Comparison of ENCODE assay signal across 31 cellular contexts in the genomic region with DNA sequence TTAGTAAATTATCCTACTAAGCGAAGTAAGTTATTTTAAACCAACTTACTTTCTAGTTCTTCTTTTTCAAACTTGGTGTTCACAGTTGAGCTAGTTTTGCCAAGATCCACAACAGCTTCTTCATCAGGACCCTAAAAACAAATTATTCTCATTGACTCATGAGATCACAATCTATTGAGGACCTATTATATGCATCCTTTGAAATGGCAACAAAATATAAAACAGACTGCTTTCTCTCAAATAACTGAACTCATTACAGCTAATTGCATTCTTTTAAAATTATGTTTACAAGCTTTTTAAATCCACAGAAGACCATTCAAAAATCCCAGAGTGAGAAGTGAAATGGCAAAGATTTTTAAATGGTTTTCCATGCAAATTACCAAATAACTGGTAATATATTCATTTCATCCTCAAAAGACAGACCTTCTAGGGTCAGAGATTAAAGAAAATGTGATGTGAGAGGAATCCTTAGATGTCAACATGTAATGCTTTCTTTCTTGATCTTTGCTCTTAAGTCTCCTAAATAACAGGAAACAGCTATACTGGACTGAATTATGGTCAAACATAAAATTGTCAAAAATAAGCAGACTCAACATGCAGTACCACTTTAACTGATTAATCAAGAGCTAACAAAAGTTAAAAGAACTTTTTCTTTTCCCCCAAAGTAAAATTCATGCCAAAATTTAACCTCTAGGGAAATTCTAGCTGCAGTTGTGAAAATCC. TPM values are rescaled to one million over a fixed set of nuclear protein-coding genes. Genes with fewer than 3 reads are reported as not detected.
DNase-seq lines count a peak whose midpoint lies in the region; ATAC-seq and TF ChIP-seq lines count a peak whose summit lies in the region.
"Had no signal": no experiment of that assay in that cellular context is flagged by ENCODE, and none has a peak within 500 bp of the region (broad histone marks: within the 10 kb centered on the region; RNA-seq: fewer than 3 reads in every experiment).

No MANE protein-coding gene starts in this region.

- H3K36me3 ChIP-seq in CD4-positive, CD25-positive, alpha-beta regulatory T cell (ENCODE audit: control insufficient read depth, insufficient read depth, low read length), result peaks cover 13% of the 10 kb centered on the region
- no peaks in the 10 kb centered on the region; a peak in 1 of 3 replicates for H3K36me3 ChIP-seq in HEK293 (ENCODE audit: control insufficient read depth in 2 of 2, insufficient read depth in 1 of 2, low read length in 2 of 2)
- H3K36me3 ChIP-seq: right atrium auricular region had no signal

- no peaks in the 10 kb centered on the region for H3K27me3 Mint-ChIP-seq in CD4-positive, CD25-positive, alpha-beta regulatory T cell
- no peaks in the 10 kb centered on the region for H3K27me3 Mint-ChIP-seq in activated T-helper 17 cell treated with anti-CD3 and anti-CD28 coated beads, Interleukin-2, amount 50 U/mL, for 72 hours
- H3K27me3 Mint-ChIP-seq: activated CD4-positive, alpha-beta memory T cell treated with anti-CD3 and anti-CD28 coated beads, Interleukin-2, amount 10 ng/mL, durations not matched to agents 7 days and 5 days; brain; CD8-positive, alpha-beta memory T cell had no signal

- no peaks in the 10 kb centered on the region for H3K9me3 Mint-ChIP-seq in CD4-positive, CD25-positive, alpha-beta regulatory T cell
- no peaks in the 10 kb centered on the region for H3K9me3 Mint-ChIP-seq in activated T-helper 17 cell treated with anti-CD3 and anti-CD28 coated beads, Interleukin-2, amount 50 U/mL, for 72 hours
- H3K9me3 Mint-ChIP-seq in stimulated activated effector memory CD8-positive, alpha-beta T cell treated with anti-CD3 and anti-CD28 coated beads, Interleukin-12 subunit alpha, Interleukin-12 subunit beta, amount 100 ng/mL, for 72 hours, result no peaks in the 10 kb centered on the region
- H3K9me3 Mint-ChIP-seq: activated CD4-positive, alpha-beta memory T cell treated with anti-CD3 and anti-CD28 coated beads, Interleukin-2, amount 10 ng/mL, durations not matched to agents 7 days and 5 days; activated T-helper 2 cell treated with anti-CD3 and anti-CD28 coated beads, Interferon-gamma antibody, Interleukin-2, Interleukin-4, amounts not matched to agents 10 μg/mL and 5 μg/mL and 100 μg/mL, durations not matched to agents 14 hours and 24 hours and 36 hours; brain; CD8-positive, alpha-beta memory T cell had no signal

- H3K4me3 Mint-ChIP-seq in CD4-positive, CD25-positive, alpha-beta regulatory T cell, result peak overlapping the region in 2 of 4 donors; percentile 28 to 58
- H3K4me3 Mint-ChIP-seq in activated T-helper 17 cell treated with anti-CD3 and anti-CD28 coated beads, Interleukin-2, amount 50 U/mL, for 72 hours, result peak overlapping the region; percentile 5
- no peak overlapping the region for H3K4me3 Mint-ChIP-seq in stimulated activated effector memory CD8-positive, alpha-beta T cell treated with anti-CD3 and anti-CD28 coated beads, Interleukin-12 subunit alpha, Interleukin-12 subunit beta, amount 100 ng/mL, for 72 hours
- H3K4me3 Mint-ChIP-seq: activated CD4-positive, alpha-beta memory T cell treated with anti-CD3 and anti-CD28 coated beads, Interleukin-2, amount 10 ng/mL, durations not matched to agents 7 days and 5 days; brain had no signal

- peak overlapping the region in 2 of 3 donors; percentile 26 to 40 for H3K27ac Mint-ChIP-seq in CD4-positive, CD25-positive, alpha-beta regulatory T cell
- no peak overlapping the region for H3K27ac Mint-ChIP-seq in activated T-helper 17 cell treated with anti-CD3 and anti-CD28 coated beads, Interleukin-2, amount 50 U/mL, for 72 hours
- H3K27ac Mint-ChIP-seq in stimulated activated effector memory CD8-positive, alpha-beta T cell treated with anti-CD3 and anti-CD28 coated beads, Interleukin-12 subunit alpha, Interleukin-12 subunit beta, amount 100 ng/mL, for 72 hours, result no peak overlapping the region
- H3K27ac Mint-ChIP-seq: activated CD4-positive, alpha-beta memory T cell treated with anti-CD3 and anti-CD28 coated beads, Interleukin-2, amount 10 ng/mL, durations not matched to agents 7 days and 5 days; activated T-helper 2 cell treated with anti-CD3 and anti-CD28 coated beads, Interferon-gamma antibody, Interleukin-2, Interleukin-4, amounts not matched to agents 10 μg/mL and 5 μg/mL and 100 μg/mL, durations not matched to agents 14 hours and 24 hours and 36 hours; brain had no signal

- no peaks in the 10 kb centered on the region for H3K27me3 ChIP-seq in CD4-positive, CD25-positive, alpha-beta regulatory T cell (ENCODE audit: control insufficient read depth, insufficient read depth, low read length)
- H3K27me3 ChIP-seq: right atrium auricular region, spleen, tibial artery had no signal

- no peak for DNase-seq in CD4-positive, CD25-positive, alpha-beta regulatory T cell
- DNase-seq in left kidney (ENCODE audit: low read depth, low spot score) (peak; percentile 57), glomerular visceral epithelial cell (ENCODE audit: extremely low spot score) (no peak), NCI-H526 treated with DMSO at 0.1 percent for 48 hours (lab: John Stamatoyannopoulos, UW) (no peak)
- no peak for DNase-seq in stimulated activated effector memory CD8-positive, alpha-beta T cell treated with anti-CD3 and anti-CD28 coated beads, Interleukin-12 subunit alpha, Interleukin-12 subunit beta, amount 100 ng/mL, for 72 hours (ENCODE audit: low spot score in 2 of 2)
- DNase-seq: activated CD4-positive, alpha-beta memory T cell treated with anti-CD3 and anti-CD28 coated beads, Interleukin-2, amount 10 ng/mL, durations not matched to agents 7 days and 5 days; activated CD4-positive, alpha-beta T cell treated with anti-CD3 and anti-CD28 coated beads for 1 hour; activated CD8-positive, alpha-beta memory T cell treated with anti-CD3 and anti-CD28 coated beads, Interleukin-2, amount 50 U/mL, for 48 hours; activated naive CD4-positive, alpha-beta T cell treated with anti-CD3 and anti-CD28 coated beads, Interleukin-2, amount 50 U/mL, for 16 hours; CD8-positive, alpha-beta memory T cell; cerebellar nuclear complex; DMS 273 treated with DMSO at 0.1 percent for 48 hours; EL; HCEC 1CT; hypothalamus; IMR-90; left colon; MV-4-11; NCI-H146; NCI-H446; NCI-H774; posterior cingulate gyrus; RPMI8226; spleen; tibial artery had no signal

- peaks cover 14% of the 10 kb centered on the region for H3K36me3 Mint-ChIP-seq in CD4-positive, CD25-positive, alpha-beta regulatory T cell
- peaks cover 54% of the 10 kb centered on the region for H3K36me3 Mint-ChIP-seq in activated T-helper 17 cell treated with anti-CD3 and anti-CD28 coated beads, Interleukin-2, amount 50 U/mL, for 72 hours (ENCODE audit: low read depth)
- H3K36me3 Mint-ChIP-seq in stimulated activated effector memory CD8-positive, alpha-beta T cell treated with anti-CD3 and anti-CD28 coated beads, Interleukin-12 subunit alpha, Interleukin-12 subunit beta, amount 100 ng/mL, for 72 hours, result peaks cover 29% of the 10 kb centered on the region

- no peak overlapping the region for H3K27ac ChIP-seq in CD4-positive, CD25-positive, alpha-beta regulatory T cell (ENCODE audit: insufficient read depth, low read length, poor library complexity, severe bottlenecking)
- H3K27ac ChIP-seq in HEK293 (ENCODE audit: extremely low read depth, low read depth, low read length), result no peak overlapping the region
- H3K27ac ChIP-seq: right atrium auricular region, spleen, tibial artery had no signal

- peaks cover 29% of the 10 kb centered on the region for H3K4me1 ChIP-seq in CD4-positive, CD25-positive, alpha-beta regulatory T cell (ENCODE audit: control insufficient read depth, insufficient read depth, low read length, poor library complexity, severe bottlenecking)
- no peaks in the 10 kb centered on the region for H3K4me1 ChIP-seq in HEK293 (ENCODE audit: control insufficient read depth, insufficient read depth, low read length)
- H3K4me1 ChIP-seq: right atrium auricular region had no signal

- H3K4me1 Mint-ChIP-seq in CD4-positive, CD25-positive, alpha-beta regulatory T cell, result peaks cover 50 to 66% (median 59%) of the 10 kb centered on the region in 4 donors
- H3K4me1 Mint-ChIP-seq in activated T-helper 17 cell treated with anti-CD3 and anti-CD28 coated beads, Interleukin-2, amount 50 U/mL, for 72 hours, result peaks cover 37% of the 10 kb centered on the region
- H3K4me1 Mint-ChIP-seq in stimulated activated effector memory CD8-positive, alpha-beta T cell treated with anti-CD3 and anti-CD28 coated beads, Interleukin-12 subunit alpha, Interleukin-12 subunit beta, amount 100 ng/mL, for 72 hours, result peaks cover 37% of the 10 kb centered on the region

- no peak for ATAC-seq in CD4-positive, CD25-positive, alpha-beta regulatory T cell (ENCODE audit: low read depth in 2 of 2)
- ATAC-seq in activated T-helper 17 cell treated with anti-CD3 and anti-CD28 coated beads, Interleukin-2, amount 50 U/mL, for 72 hours (replicated peaks), result no peak
- ATAC-seq in stimulated activated effector memory CD8-positive, alpha-beta T cell treated with anti-CD3 and anti-CD28 coated beads, Interleukin-12 subunit alpha, Interleukin-12 subunit beta, amount 100 ng/mL, for 72 hours, result no peak
- no peak for ATAC-seq in GM19397 (IDR thresholded peaks at IDR 0.05; ENCODE audit: unreplicated experiment)
- ATAC-seq: left colon had no signal

- POLR2A ChIA-PET in HEK293 (lab: Yijun Ruan, JAX), result no interaction called here

- CTCF ChIA-PET in HEK293 (lab: Yijun Ruan, JAX), result interaction anchor here (0.7 to 1.6 kb wide), 2 partner anchors 15 to 35 kb away, joined by 3 to 5 read pairs; no protein-coding TSS in a partner anchor

- no peak for TF ChIP-seq CTCF in HEK293 (tag by site-specific recombination; IDR thresholded peaks at IDR 0.05)

- no peaks in the 10 kb centered on the region for H3K9me3 ChIP-seq in CD4-positive, CD25-positive, alpha-beta regulatory T cell (ENCODE audit: control insufficient read depth in 2 of 2, low read length in 2 of 2)
- no peaks in the 10 kb centered on the region for H3K9me3 ChIP-seq in HEK293 (ENCODE audit: control insufficient read depth, insufficient read depth, low read depth, low read length)
- H3K9me3 ChIP-seq: right atrium auricular region, spleen, tibial artery had no signal

- peak overlapping the region; percentile 12 for H3K4me3 ChIP-seq in CD4-positive, CD25-positive, alpha-beta regulatory T cell (ENCODE audit: low read depth, low read length)
- H3K4me3 ChIP-seq in HEK293 (ENCODE audit: low read depth, low read length), result no peak overlapping the region
- H3K4me3 ChIP-seq: right atrium auricular region, spleen, tibial artery had no signal

TF ChIP-seq in HEK293, 187 proteins besides CTCF, POLR2A, EP300 and RAD21:
- TF ChIP-seq OSR2 (tag by site-specific recombination; IDR thresholded peaks at IDR 0.05) (peak; percentile 48; the same call in 1 of the 2 replicates), ZNF626 (tag by site-specific recombination; IDR thresholded peaks at IDR 0.05) (no peak)
TF ChIP-seq in HEK293: peak in this region for 1.

RNA-seq across cellular contexts. Expression of a gene that starts 31.7 kb away (rescaled TPM):
- total RNA-seq in CD4-positive, CD25-positive, alpha-beta regulatory T cell, result 103 TPM
- 10 to 100 TPM; 25.2 to 29.2 (median 27.0) TPM for polyA plus RNA-seq in CD4-positive, CD25-positive, alpha-beta regulatory T cell
- 10 to 100 TPM; 43.8 to 56.9 TPM for total RNA-seq in activated T-helper 17 cell treated with anti-CD3 and anti-CD28 coated beads, Interleukin-2, amount 50 U/mL, for 72 hours

Comparison
In these comparisons a context has a peak if more than half of its experiments do, and no peak if none do; other contexts are left out.
1. H3K27ac Mint-ChIP-seq: peak in CD4-positive, CD25-positive, alpha-beta regulatory T cell (2 of 3); none in activated T-helper 17 cell treated with anti-CD3 and anti-CD28 coated beads, Interleukin-2, amount 50 U/mL, for 72 hours (single experiment) and stimulated activated effector memory CD8-positive, alpha-beta T cell treated with anti-CD3 and anti-CD28 coated beads, Interleukin-12 subunit alpha, Interleukin-12 subunit beta, amount 100 ng/mL, for 72 hours (single experiment).